Comparison of ENCODE assay signal across 1 cellular context in genomic region chr11:7999795-8000194, GRCh38.
TF ChIP-seq lines count a peak whose summit lies in the region.

No MANE protein-coding gene starts in this region.

TF ChIP-seq in GM23338, 12 proteins besides CTCF, POLR2A, EP300 and RAD21 (continued from another document):
- TF ChIP-seq ZNF462 (CRISPR knock-in tag; IDR thresholded peaks at IDR 0.05) (no peak), JUNB (IDR thresholded peaks at IDR 0.05; ENCODE audit: unreplicated experiment) (no peak), STAT1 (IDR thresholded peaks at IDR 0.05; ENCODE audit: unreplicated experiment) (no peak), ZNF114 (CRISPR knock-in tag; IDR thresholded peaks at IDR 0.05) (no peak), CREB1 (CRISPR knock-in tag; IDR thresholded peaks at IDR 0.05; ENCODE audit: low read depth) (no peak), POLR2AphosphoS5 (IDR thresholded peaks at IDR 0.05; ENCODE audit: low read depth) (no peak), EZH2 (IDR thresholded peaks at IDR 0.05; ENCODE audit: low read depth, unreplicated experiment) (no peak), EZH2phosphoT487 (IDR thresholded peaks at IDR 0.05; ENCODE audit: unreplicated experiment) (no peak), ETS1 (IDR thresholded peaks at IDR 0.05) (no peak)
- TF ChIP-seq, protein P1, sequence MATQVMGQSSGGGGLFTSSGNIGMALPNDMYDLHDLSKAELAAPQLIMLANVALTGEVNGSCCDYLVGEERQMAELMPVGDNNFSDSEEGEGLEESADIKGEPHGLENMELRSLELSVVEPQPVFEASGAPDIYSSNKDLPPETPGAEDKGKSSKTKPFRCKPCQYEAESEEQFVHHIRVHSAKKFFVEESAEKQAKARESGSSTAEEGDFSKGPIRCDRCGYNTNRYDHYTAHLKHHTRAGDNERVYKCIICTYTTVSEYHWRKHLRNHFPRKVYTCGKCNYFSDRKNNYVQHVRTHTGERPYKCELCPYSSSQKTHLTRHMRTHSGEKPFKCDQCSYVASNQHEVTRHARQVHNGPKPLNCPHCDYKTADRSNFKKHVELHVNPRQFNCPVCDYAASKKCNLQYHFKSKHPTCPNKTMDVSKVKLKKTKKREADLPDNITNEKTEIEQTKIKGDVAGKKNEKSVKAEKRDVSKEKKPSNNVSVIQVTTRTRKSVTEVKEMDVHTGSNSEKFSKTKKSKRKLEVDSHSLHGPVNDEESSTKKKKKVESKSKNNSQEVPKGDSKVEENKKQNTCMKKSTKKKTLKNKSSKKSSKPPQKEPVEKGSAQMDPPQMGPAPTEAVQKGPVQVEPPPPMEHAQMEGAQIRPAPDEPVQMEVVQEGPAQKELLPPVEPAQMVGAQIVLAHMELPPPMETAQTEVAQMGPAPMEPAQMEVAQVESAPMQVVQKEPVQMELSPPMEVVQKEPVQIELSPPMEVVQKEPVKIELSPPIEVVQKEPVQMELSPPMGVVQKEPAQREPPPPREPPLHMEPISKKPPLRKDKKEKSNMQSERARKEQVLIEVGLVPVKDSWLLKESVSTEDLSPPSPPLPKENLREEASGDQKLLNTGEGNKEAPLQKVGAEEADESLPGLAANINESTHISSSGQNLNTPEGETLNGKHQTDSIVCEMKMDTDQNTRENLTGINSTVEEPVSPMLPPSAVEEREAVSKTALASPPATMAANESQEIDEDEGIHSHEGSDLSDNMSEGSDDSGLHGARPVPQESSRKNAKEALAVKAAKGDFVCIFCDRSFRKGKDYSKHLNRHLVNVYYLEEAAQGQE (IDR thresholded peaks at IDR 0.05; ENCODE audit: unreplicated experiment): no peak
TF ChIP-seq in GM23338: peak in this region for 0.
